In genomic region chr1:82515650-82516049, GRCh38 we compare ENCODE assay signal across 30 cellular contexts.
DNase-seq lines count a peak whose midpoint lies in the region; ATAC-seq and TF ChIP-seq lines count a peak whose summit lies in the region.
"Had no signal": no experiment of that assay in that cellular context is flagged by ENCODE, and none has a peak within 500 bp of the region (broad histone marks: within the 10 kb centered on the region; RNA-seq: fewer than 3 reads in every experiment).

No MANE protein-coding gene starts in this region.

- H3K4me2 ChIP-seq in PC-3 (ENCODE audit: low read length) = no peak overlapping the region

- no peak overlapping the region for H3K9ac ChIP-seq in PC-3 (ENCODE audit: low read length)

- TF ChIP-seq POLR2A in gastroesophageal sphincter (IDR thresholded peaks at IDR 0.05) = no peak

- no peaks in the 10 kb centered on the region for H3K36me3 Mint-ChIP-seq in CD8-positive, alpha-beta memory T cell
- H3K36me3 Mint-ChIP-seq: activated naive CD8-positive, alpha-beta T cell; CD4-positive, CD25-positive, alpha-beta regulatory T cell; T-cell had no signal

- no peaks in the 10 kb centered on the region for H3F3A ChIP-seq in PC-3 (ENCODE audit: low read length, unreplicated experiment)

- no peak overlapping the region for H3K27ac ChIP-seq in PC-3 (ENCODE audit: low read length)
- no peak overlapping the region for H3K27ac ChIP-seq in CD8-positive, alpha-beta memory T cell (ENCODE audit: low read depth, low read length)
- H3K27ac ChIP-seq in gastroesophageal sphincter = no peak overlapping the region
- H3K27ac ChIP-seq: RWPE1, SJSA1, spleen, vagina had no signal

- no peaks in the 10 kb centered on the region for H3K9me3 ChIP-seq in PC-3 (ENCODE audit: low read length)
- no peaks in the 10 kb centered on the region for H3K9me3 ChIP-seq in CD8-positive, alpha-beta memory T cell (ENCODE audit: low read length)
- H3K9me3 ChIP-seq in gastroesophageal sphincter = no peaks in the 10 kb centered on the region
- H3K9me3 ChIP-seq: SJSA1, spleen, vagina had no signal

- H3K36me3 ChIP-seq in PC-3 (ENCODE audit: low read depth, low read length) = no peaks in the 10 kb centered on the region
- H3K36me3 ChIP-seq in CD8-positive, alpha-beta memory T cell (ENCODE audit: insufficient read depth, low read length) = no peaks in the 10 kb centered on the region
- H3K36me3 ChIP-seq in gastroesophageal sphincter = no peaks in the 10 kb centered on the region
- H3K36me3 ChIP-seq: SJSA1, spleen, vagina had no signal

- intact Hi-C loops in PC-3 (cut with micrococcal nuclease) = no loop called here

- TF ChIP-seq CTCF in epithelial cell of esophagus (IDR thresholded peaks at IDR 0.05; ENCODE audit: insufficient read depth, low read depth, low read length, missing control alignments) = no peak
- TF ChIP-seq CTCF in GM13977 (IDR thresholded peaks at IDR 0.05; ENCODE audit: extremely low read depth, insufficient read depth, missing control alignments) = no peak
- no peak for TF ChIP-seq CTCF in PC-3 (conservative IDR thresholded peaks at IDR 0.05; ENCODE audit: low read depth, low read length)
- no peak for TF ChIP-seq CTCF in gastroesophageal sphincter (IDR thresholded peaks at IDR 0.05)

- CTCF ChIA-PET in PC-3 (lab: Charles Lee) = no interaction called here
- CTCF ChIA-PET in CD8-positive, alpha-beta memory T cell (lab: Charles Lee) = no interaction called here

- H3K4me3 Mint-ChIP-seq in CD8-positive, alpha-beta memory T cell = no peak overlapping the region
- H3K4me3 Mint-ChIP-seq: activated B cell treated with CpG ODN at 0.5 μM for 24 hours; activated CD4-positive, alpha-beta T cell treated with anti-CD3 and anti-CD28 coated beads, Interleukin-2, amount 10 ng/mL, durations not matched to agents 7 days and 5 days; activated naive CD8-positive, alpha-beta T cell; activated T-cell treated with anti-CD3 and anti-CD28 coated beads, Interleukin-2, amount 50 U/mL, for 24 hours; CD4-positive, CD25-positive, alpha-beta regulatory T cell; dendritic cell treated with granulocyte-macrophage colony-stimulating factor and Interleukin-4, amounts not matched to agents 40 ng/mL and 50 ng/mL, for 4 days; T-cell had no signal

- no peak overlapping the region for H2AFZ ChIP-seq in PC-3 (ENCODE audit: low read length)

- H3K9me3 Mint-ChIP-seq in CD8-positive, alpha-beta memory T cell = peaks cover 0 to 16% (median 4%) of the 10 kb centered on the region in 5 donors
- H3K9me3 Mint-ChIP-seq: activated B cell treated with CpG ODN at 0.5 μM for 24 hours; activated CD4-positive, alpha-beta T cell treated with anti-CD3 and anti-CD28 coated beads, Interleukin-2, amount 10 ng/mL, durations not matched to agents 7 days and 5 days; activated T-cell treated with anti-CD3 and anti-CD28 coated beads, Interleukin-2, amount 50 U/mL, for 24 hours; dendritic cell treated with granulocyte-macrophage colony-stimulating factor and Interleukin-4, amounts not matched to agents 40 ng/mL and 50 ng/mL, for 4 days had no signal

- in situ Hi-C loops in GM13977 (cut with MboI; ENCODE audit: low pct_unique_long_range_greater_than_20kb, low sequenced_read_pairs, unreplicated experiment) = no loop called here

- no peaks in the 10 kb centered on the region for H3K4me1 Mint-ChIP-seq in CD8-positive, alpha-beta memory T cell
- H3K4me1 Mint-ChIP-seq: activated B cell treated with CpG ODN at 0.5 μM for 24 hours; activated CD4-positive, alpha-beta T cell treated with anti-CD3 and anti-CD28 coated beads, Interleukin-2, amount 10 ng/mL, durations not matched to agents 7 days and 5 days; CD4-positive, CD25-positive, alpha-beta regulatory T cell; T-cell had no signal

- no peak overlapping the region for H3K4me3 ChIP-seq in epithelial cell of esophagus (ENCODE audit: low read length)
- no peak overlapping the region for H3K4me3 ChIP-seq in PC-3 (ENCODE audit: low read length)
- no peak overlapping the region for H3K4me3 ChIP-seq in CD8-positive, alpha-beta memory T cell (ENCODE audit: low read length)
- H3K4me3 ChIP-seq in gastroesophageal sphincter = no peak overlapping the region
- H3K4me3 ChIP-seq: SJSA1, spleen, vagina had no signal

- POLR2A ChIA-PET in PC-3 (lab: Charles Lee; ENCODE audit: unreplicated experiment) = no interaction called here
- POLR2A ChIA-PET in CD8-positive, alpha-beta memory T cell (lab: Charles Lee) = no interaction called here

- H3K27ac Mint-ChIP-seq in CD8-positive, alpha-beta memory T cell = no peak overlapping the region
- H3K27ac Mint-ChIP-seq: activated B cell treated with CpG ODN at 0.5 μM for 24 hours; activated CD4-positive, alpha-beta T cell treated with anti-CD3 and anti-CD28 coated beads, Interleukin-2, amount 10 ng/mL, durations not matched to agents 7 days and 5 days; activated naive CD8-positive, alpha-beta T cell; activated T-cell treated with anti-CD3 and anti-CD28 coated beads, Interleukin-2, amount 50 U/mL, for 24 hours; CD4-positive, CD25-positive, alpha-beta regulatory T cell; dendritic cell treated with granulocyte-macrophage colony-stimulating factor and Interleukin-4, amounts not matched to agents 40 ng/mL and 50 ng/mL, for 4 days; T-cell had no signal

- no peaks in the 10 kb centered on the region for H4K20me1 ChIP-seq in PC-3 (ENCODE audit: low read length)

- BruUV-seq in PC-3 (replicated peaks; lab: Mats Ljungman, UMichigan) = no TSS peak

- DNase-seq in HuH-7 (ENCODE audit: low spot score) (peak; percentile 17), NOMO-1 treated with DMSO at 0.1 percent for 48 hours (lab: John Stamatoyannopoulos, UW; ENCODE audit: unreplicated experiment) (peak; percentile 81), epithelial cell of esophagus (ENCODE audit: low read depth) (peak; percentile 13), left lobe of liver (ENCODE audit: low spot score) (peak; percentile 66), GM13977 (ENCODE audit: low spot score) (no peak), PC-3 (no peak)
- DNase-seq in CD8-positive, alpha-beta memory T cell = no peak
- DNase-seq: activated B cell treated with CpG ODN at 0.5 μM for 24 hours; activated CD4-positive, alpha-beta T cell treated with anti-CD3 and anti-CD28 coated beads, Interleukin-2, amount 10 ng/mL, durations not matched to agents 7 days and 5 days; activated effector memory CD4-positive, alpha-beta T cell treated with anti-CD3 and anti-CD28 coated beads, Interleukin-2, amount 50 U/mL, for 16 hours; activated T-cell treated with anti-CD3 and anti-CD28 coated beads, Interleukin-2, amount 50 U/mL, for 24 hours; CD4-positive, CD25-positive, alpha-beta regulatory T cell; DND-41; GOT3; hypothalamus; left colon; NCI-H1417; NCI-H345; NCI-H748 treated with DMSO at 0.1 percent for 48 hours; retina; spleen; stimulated activated CD4-positive, alpha-beta T cell treated with anti-CD3 and anti-CD28 coated beads, Interleukin-2, amount 100 ng/mL, for 24 hours; stimulated activated naive CD8-positive, alpha-beta T cell treated with anti-CD3 and anti-CD28 coated beads, Interleukin-15, Interleukin-2, amounts not matched to agents 100 U/mL and 50 U/mL, for 24 hours; T-cell had no signal

- ATAC-seq in left lobe of liver (peak; percentile 90), PC-3 (no peak), gastroesophageal sphincter (no peak)
- ATAC-seq: left colon; stimulated activated naive CD8-positive, alpha-beta T cell treated with anti-CD3 and anti-CD28 coated beads, Interleukin-15, Interleukin-2, amounts not matched to agents 100 U/mL and 50 U/mL, for 24 hours; T-cell had no signal

- no peaks in the 10 kb centered on the region for H3K4me1 ChIP-seq in PC-3 (ENCODE audit: insufficient read depth, low read length)
- H3K4me1 ChIP-seq in CD8-positive, alpha-beta memory T cell (ENCODE audit: insufficient read depth, low read length) = no peaks in the 10 kb centered on the region
- no peaks in the 10 kb centered on the region for H3K4me1 ChIP-seq in gastroesophageal sphincter
- H3K4me1 ChIP-seq: SJSA1, spleen, vagina had no signal

- H3K79me2 ChIP-seq in PC-3 (ENCODE audit: low read length) = no peaks in the 10 kb centered on the region

- H3K27me3 ChIP-seq in PC-3 (ENCODE audit: low read length) (0 out of 2 replicates have a peak, but pooled peaks cover 6% of the 10 kb centered on the region), gastroesophageal sphincter (no peaks in the 10 kb centered on the region)
- no peaks in the 10 kb centered on the region for H3K27me3 ChIP-seq in CD8-positive, alpha-beta memory T cell (ENCODE audit: insufficient read depth, low read length, poor library complexity, severe bottlenecking)
- H3K27me3 ChIP-seq: SJSA1, spleen, vagina had no signal

- TF ChIP-seq EP300 in gastroesophageal sphincter (IDR thresholded peaks at IDR 0.05) = no peak

- no peaks in the 10 kb centered on the region for H3K9me2 ChIP-seq in PC-3 (replicated peaks; ENCODE audit: low read length)

- H3K27me3 Mint-ChIP-seq in CD8-positive, alpha-beta memory T cell = peaks cover 0 to 1% of the 10 kb centered on the region in 2 donors
- H3K27me3 Mint-ChIP-seq: activated B cell treated with CpG ODN at 0.5 μM for 24 hours; activated CD4-positive, alpha-beta T cell treated with anti-CD3 and anti-CD28 coated beads, Interleukin-2, amount 10 ng/mL, durations not matched to agents 7 days and 5 days; activated naive CD8-positive, alpha-beta T cell; activated T-cell treated with anti-CD3 and anti-CD28 coated beads, Interleukin-2, amount 50 U/mL, for 24 hours; CD4-positive, CD25-positive, alpha-beta regulatory T cell; dendritic cell treated with granulocyte-macrophage colony-stimulating factor and Interleukin-4, amounts not matched to agents 40 ng/mL and 50 ng/mL, for 4 days; T-cell had no signal

Comparison
In these comparisons a context has a peak if more than half of its experiments do, and no peak if none do; other contexts are left out.
1. DNase-seq: peak in HuH-7 (single experiment), NOMO-1 treated with DMSO at 0.1 percent for 48 hours (single experiment), epithelial cell of esophagus (single experiment) and left lobe of liver (single experiment); none in GM13977 (single experiment), PC-3 (single experiment) and CD8-positive, alpha-beta memory T cell (0 of 5).